ENCODE assay signal across 11 cellular contexts in genomic region chr9:4690144-4690543, GRCh38. TPM values are rescaled to one million over a fixed set of nuclear protein-coding genes. Genes with fewer than 3 reads are reported as not detected.
DNase-seq lines count a peak whose midpoint lies in the region; ATAC-seq lines count a peak whose summit lies in the region.
"Had no signal": no experiment of that assay in that cellular context is flagged by ENCODE, and none has a peak within 500 bp of the region (broad histone marks: within the 10 kb centered on the region; RNA-seq: fewer than 3 reads in every experiment).

No MANE protein-coding gene starts in this region.

- peak; percentile 71 for ATAC-seq in GM18907 (IDR thresholded peaks at IDR 0.05; ENCODE audit: unreplicated experiment)
- peak; percentile 55 for ATAC-seq in GM21786 (IDR thresholded peaks at IDR 0.05; ENCODE audit: unreplicated experiment)
- peak; percentile 37 for ATAC-seq in HG03442 (IDR thresholded peaks at IDR 0.05; ENCODE audit: unreplicated experiment)
- ATAC-seq in naive thymus-derived CD8-positive, alpha-beta T cell = no peak

- H3K4me3 Mint-ChIP-seq in naive thymus-derived CD8-positive, alpha-beta T cell = no peak overlapping the region
- H3K4me3 Mint-ChIP-seq: HFFc6 had no signal

- no peak for DNase-seq in naive thymus-derived CD8-positive, alpha-beta T cell
- DNase-seq in SIG-M5 (lab: John Stamatoyannopoulos, UW) (no peak), occipital lobe (lab: John Stamatoyannopoulos, UW) (no peak), HuH-7 (ENCODE audit: low spot score) (no peak)
- DNase-seq: activated CD8-positive, alpha-beta memory T cell treated with anti-CD3 and anti-CD28 coated beads for 24 hours; dermis blood vessel endothelial cell; HFFc6; NCI-H1436 had no signal

- H3K27ac Mint-ChIP-seq in naive thymus-derived CD8-positive, alpha-beta T cell = peak overlapping the region in 6 of 10 donors; percentile 44 to 78 (median 53)
- H3K27ac Mint-ChIP-seq: HFFc6 had no signal

- no peaks in the 10 kb centered on the region for H3K9me3 Mint-ChIP-seq in naive thymus-derived CD8-positive, alpha-beta T cell
- H3K9me3 Mint-ChIP-seq: HFFc6 had no signal

- H3K27me3 Mint-ChIP-seq in naive thymus-derived CD8-positive, alpha-beta T cell = no peaks in the 10 kb centered on the region

- POLR2A ChIA-PET in naive thymus-derived CD8-positive, alpha-beta T cell (lab: Charles Lee) = no interaction called here

- peaks cover 16 to 42% (median 29%) of the 10 kb centered on the region in 4 donors for H3K4me1 Mint-ChIP-seq in naive thymus-derived CD8-positive, alpha-beta T cell

- peaks cover under 1 to 75% (median 14%) of the 10 kb centered on the region in 3 donors for H3K36me3 Mint-ChIP-seq in naive thymus-derived CD8-positive, alpha-beta T cell

RNA-seq across cellular contexts. Expression of gene CDC37L1, which starts 10.8 kb away (rescaled TPM):
- 10 to 100 TPM; 28.7 to 29.5 TPM for total RNA-seq in naive thymus-derived CD8-positive, alpha-beta T cell
- polyA plus RNA-seq in naive thymus-derived CD8-positive, alpha-beta T cell = 10 to 100 TPM; 18.5 to 19.2 (median 19.1) TPM
- total RNA-seq in occipital lobe = 45.1 TPM

RNA-seq across cellular contexts. Expression of gene SPATA6L, which starts 23.9 kb away (rescaled TPM):
- 1 to 10 TPM; 5.2 to 5.8 TPM for total RNA-seq in naive thymus-derived CD8-positive, alpha-beta T cell
- 1 to 10 TPM in 2 of 3 donors, not detected in 1; 1.5 to 2.6 TPM for polyA plus RNA-seq in naive thymus-derived CD8-positive, alpha-beta T cell
- 10.9 TPM for total RNA-seq in occipital lobe

RNA-seq across cellular contexts. Expression of gene PLPP6, which starts 28.1 kb away (rescaled TPM):
- total RNA-seq in naive thymus-derived CD8-positive, alpha-beta T cell = 10 to 100 TPM; 22.5 to 23.6 TPM
- polyA plus RNA-seq in naive thymus-derived CD8-positive, alpha-beta T cell = 1 to 10 TPM; 4.9 to 6.1 (median 5.8) TPM
- total RNA-seq in occipital lobe = 18.2 TPM

RNA-seq across cellular contexts. Expression of gene AK3, which starts 50.9 kb away (rescaled TPM):
- total RNA-seq in naive thymus-derived CD8-positive, alpha-beta T cell = 10 to 100 TPM; 29.0 to 37.4 TPM
- 10 to 100 TPM; 41.6 to 58.8 (median 46.1) TPM for polyA plus RNA-seq in naive thymus-derived CD8-positive, alpha-beta T cell
- total RNA-seq in occipital lobe = 33.1 TPM

Comparison
In these comparisons a context has a peak if more than half of its experiments do, and no peak if none do; other contexts are left out.
1. ATAC-seq: peak in GM18907 (single experiment), GM21786 (single experiment) and HG03442 (single experiment); none in naive thymus-derived CD8-positive, alpha-beta T cell (0 of 2).